Comparison of ENCODE assay signal across 25 cellular contexts in genomic region chr3:25474000-25474399, GRCh38. TPM values are rescaled to one million over a fixed set of nuclear protein-coding genes. Genes with fewer than 3 reads are reported as not detected.
A peak's percentile ranks its signal among the peaks of the same experiment; 100 is the strongest.
DNase-seq lines count a peak whose midpoint lies in the region; ATAC-seq and TF ChIP-seq lines count a peak whose summit lies in the region.
"Had no signal": no experiment of that assay in that cellular context is flagged by ENCODE, and none has a peak within 500 bp of the region (broad histone marks: within the 10 kb centered on the region; RNA-seq: fewer than 3 reads in every experiment).

No MANE protein-coding gene starts in this region.

- no peak overlapping the region for H3K4me3 ChIP-seq in SJSA1
- H3K4me3 ChIP-seq in mesodermal cell (ENCODE audit: extremely low read depth, insufficient read depth, low read length, poor library complexity, severe bottlenecking): no peak overlapping the region
- H3K4me3 ChIP-seq in gastrocnemius medialis: no peak overlapping the region
- H3K4me3 ChIP-seq: adrenal gland, gastroesophageal sphincter, lower lobe of right lung, transverse colon had no signal

- 82 to 100% methylated on average over 1 of the region's 2 CpGs for WGBS in mesodermal cell (ENCODE audit: insufficient coverage in 2 of 2), 2 experiments

- no peak for ATAC-seq in gastrocnemius medialis
- ATAC-seq: gastroesophageal sphincter; lower lobe of right lung; stimulated activated naive CD8-positive, alpha-beta T cell treated with anti-CD3 and anti-CD28 coated beads, Interleukin-15, Interleukin-2, amounts not matched to agents 100 U/mL and 50 U/mL, for 24 hours had no signal

- no peak for DNase-seq in SJSA1 (ENCODE audit: low read depth in 1 of 2, low spot score in 2 of 2)
- no peak for DNase-seq in caudate nucleus (lab: John Stamatoyannopoulos, UW)
- no peak for DNase-seq in gastrocnemius medialis
- no peak for DNase-seq in stimulated activated naive CD4-positive, alpha-beta T cell treated with Interleukin-2 at 50 U/mL for 16 hours (lab: John Stamatoyannopoulos, UW)
- no peak for DNase-seq in GM19240 (ENCODE audit: insufficient read length, low spot score)
- DNase-seq in RPMI8226: no peak
- DNase-seq in NCI-H2196 (lab: John Stamatoyannopoulos, UW; ENCODE audit: unreplicated experiment): no peak
- DNase-seq: activated CD4-positive, alpha-beta T cell treated with anti-CD3 and anti-CD28 coated beads for 4 hours; activated CD8-positive, alpha-beta memory T cell treated with anti-CD3 and anti-CD28 coated beads for 24 hours; activated naive CD4-positive, alpha-beta T cell treated with Interleukin-2 at 50 U/mL for 16 hours; activated T-cell treated with anti-CD3 and anti-CD28 coated beads, Interleukin-2, amount 50 U/mL, for 24 hours; adrenal gland; HCEC 1CT; lower lobe of right lung; NCI-H1105; NCI-H2029; NCI-H2227 treated with DMSO at 0.1 percent for 48 hours; retina; stimulated activated naive CD8-positive, alpha-beta T cell treated with anti-CD3 and anti-CD28 coated beads, Interleukin-15, Interleukin-2, amounts not matched to agents 100 U/mL and 50 U/mL, for 24 hours; transverse colon had no signal

- H3K27ac ChIP-seq in SJSA1 (peak overlapping the region; percentile 58; the same call in 1 of the 2 replicates), caudate nucleus (ENCODE audit: low read depth, low read length) (peak overlapping the region; percentile 84), mesodermal cell (ENCODE audit: low read depth, low read length, severe bottlenecking) (peak overlapping the region; percentile 50), gastrocnemius medialis (peak overlapping the region in 3 of 4 donors; percentile 17 to 82 (median 28))
- H3K27ac ChIP-seq: C4-2B, HL-60, lower lobe of right lung, neutrophil had no signal

- H3K36me3 ChIP-seq in SJSA1 (no peaks in the 10 kb centered on the region), mesodermal cell (ENCODE audit: control insufficient read depth, insufficient read depth, low read length) (no peaks in the 10 kb centered on the region), gastrocnemius medialis (no peaks in the 10 kb centered on the region)
- H3K36me3 ChIP-seq: adrenal gland, gastroesophageal sphincter, lower lobe of right lung, neutrophil, transverse colon had no signal

- H3K27me3 ChIP-seq in SJSA1 (replicated peaks): no peaks in the 10 kb centered on the region
- no peaks in the 10 kb centered on the region for H3K27me3 ChIP-seq in gastrocnemius medialis
- H3K27me3 ChIP-seq: adrenal gland, gastroesophageal sphincter, neutrophil, transverse colon had no signal

- peaks cover 46% of the 10 kb centered on the region for H3K4me1 ChIP-seq in SJSA1 (replicated peaks)
- H3K4me1 ChIP-seq in mesodermal cell (ENCODE audit: control insufficient read depth, insufficient read depth, low read length, poor library complexity, severe bottlenecking): peaks cover 51% of the 10 kb centered on the region
- H3K4me1 ChIP-seq in gastrocnemius medialis: peaks cover 32 to 56% of the 10 kb centered on the region in 2 donors

- in situ Hi-C loops in gastrocnemius medialis (cut with MboI; ENCODE audit: low sequenced_read_pairs in 4 of 4): loop anchor here in 2 of 4 donors (25.0 kb wide), 1 partner anchor 313 kb away; the partner anchor contains the start of genes NGLY1 (in 2 of the 2) and OXSM (in 2 of the 2)

- H3K9me3 ChIP-seq in SJSA1 (replicated peaks) (no peaks in the 10 kb centered on the region), mesodermal cell (ENCODE audit: control insufficient read depth, low read length) (no peaks in the 10 kb centered on the region), gastrocnemius medialis (no peaks in the 10 kb centered on the region)
- H3K9me3 ChIP-seq: adrenal gland, gastroesophageal sphincter, lower lobe of right lung, neutrophil, transverse colon had no signal

- TF ChIP-seq POLR2A in gastrocnemius medialis (IDR thresholded peaks at IDR 0.05): no peak

- intact Hi-C loops in gastrocnemius medialis (cut with DNase I; ENCODE audit: low total_unique reads): loop anchor here (5.0 kb wide), 1 partner anchor 47 kb away; the partner anchor contains the start of gene RARB

- no peak for TF ChIP-seq CTCF in gastrocnemius medialis (IDR thresholded peaks at IDR 0.05 in 4 of 5, conservative IDR thresholded peaks at IDR 0.05 in 1 of 5)

RNA-seq across cellular contexts. Expression of gene RARB, which starts 45.9 kb away (rescaled TPM):
- 11.7 and 17.9 TPM in 2 replicates for total RNA-seq in SJSA1 (2014; rRNA removed; shearing (Covaris generic))
- 10.4 TPM for polyA plus RNA-seq in mesodermal cell (2013, experiment 1 of 2)
- polyA plus RNA-seq in mesodermal cell (2013, experiment 2 of 2): 9.4 TPM
- 1 to 10 TPM; 1.2 to 3.0 (median 1.9) TPM for total RNA-seq in gastrocnemius medialis

Comparison
In these comparisons a context has a peak if more than half of its experiments do, and no peak if none do; other contexts are left out.
1. H3K27ac ChIP-seq: peak in every context shown above with its lines; median percentile 84 in caudate nucleus; 58 in SJSA1; 50 in mesodermal cell; 28 in gastrocnemius medialis.